In the genomic region with DNA sequence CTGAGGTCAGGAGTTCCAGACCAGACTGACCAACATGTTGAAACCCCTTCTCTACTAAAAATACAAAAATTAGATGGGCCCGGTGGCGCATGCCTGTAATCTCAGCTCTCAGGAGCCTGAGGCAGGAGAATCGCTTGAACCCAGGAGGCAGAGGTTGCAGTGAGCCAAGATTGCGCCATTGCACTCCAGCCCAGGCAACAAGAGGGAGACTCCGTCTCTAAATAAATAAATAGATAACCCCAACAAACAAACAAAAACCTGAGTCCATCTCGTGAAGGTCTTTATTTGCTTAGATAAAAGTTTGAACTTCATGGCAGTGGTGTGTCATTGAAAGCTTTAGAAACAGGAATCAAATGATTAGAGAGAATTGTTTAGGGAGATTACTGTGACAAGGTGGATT, we compare ENCODE assay signal across 26 cellular contexts.
DNase-seq lines count a peak whose midpoint lies in the region; ATAC-seq, FAIRE-seq and TF ChIP-seq lines count a peak whose summit lies in the region.
"Had no signal": no experiment of that assay in that cellular context is flagged by ENCODE, and none has a peak within 500 bp of the region (broad histone marks: within the 10 kb centered on the region; RNA-seq: fewer than 3 reads in every experiment).

No MANE protein-coding gene starts in this region.

- FAIRE-seq in HepG2 (lab: Jason Lieb, UNC): no peak
- FAIRE-seq: A204.1, D721Med, GM12891, GM18507 had no signal

- no peak overlapping the region for H3K4me3 Mint-ChIP-seq in MCF 10A (ENCODE audit: unreplicated experiment)
- H3K4me3 Mint-ChIP-seq: CD14-positive monocyte; CD4-positive, alpha-beta T cell; CD8-positive, alpha-beta memory T cell; GM23338; H9 had no signal

- H3K27me3 ChIP-seq in breast epithelium (no peaks in the 10 kb centered on the region), foreskin keratinocyte (no peaks in the 10 kb centered on the region), HepG2 (ENCODE audit: control insufficient read depth in 1 of 2, insufficient read depth in 2 of 2, low read length in 2 of 2) (no peaks in the 10 kb centered on the region), smooth muscle cell (ENCODE audit: low read depth) (no peaks in the 10 kb centered on the region)
- H3K27me3 ChIP-seq: BE2C; BLaER1 treated with 17β-estradiol and CSF1 and Interleukin-3, amounts not matched to agents 10 nM and 100 nM had no signal

- no peaks in the 10 kb centered on the region for H3K36me3 Mint-ChIP-seq in MCF 10A (ENCODE audit: insufficient read depth, unreplicated experiment)
- H3K36me3 Mint-ChIP-seq in activated naive CD4-positive, alpha-beta T cell treated with anti-CD3 and anti-CD28 coated beads, Interleukin-2, amount 50 U/mL, for 72 hours: no peaks in the 10 kb centered on the region

- H3K27ac ChIP-seq in breast epithelium: no peak overlapping the region
- peak overlapping the region; percentile 40 for H3K27ac ChIP-seq in foreskin keratinocyte
- no peak overlapping the region for H3K27ac ChIP-seq in HepG2 (ENCODE audit: extremely low read length, insufficient read depth, low read length)
- H3K27ac ChIP-seq in smooth muscle cell (ENCODE audit: low read depth): peak overlapping the region; percentile 31
- H3K27ac ChIP-seq: 22Rv1; BLaER1 treated with 17β-estradiol and CSF1 and Interleukin-3, amounts not matched to agents 10 nM and 100 nM had no signal

- H3K27me3 Mint-ChIP-seq in MCF 10A (ENCODE audit: insufficient read depth, unreplicated experiment): no peaks in the 10 kb centered on the region
- H3K27me3 Mint-ChIP-seq: CD4-positive, alpha-beta T cell; CD8-positive, alpha-beta memory T cell had no signal

- no peak for TF ChIP-seq POLR2A in breast epithelium (IDR thresholded peaks at IDR 0.05)
- TF ChIP-seq POLR2A in HepG2 (IDR thresholded peaks at IDR 0.05; ENCODE audit: insufficient read depth in 1 of 2, low read depth in 2 of 2, low read length in 2 of 2): no peak

- TF ChIP-seq RAD21 in HepG2 (CRISPR knock-in tag; IDR thresholded peaks at IDR 0.05): no peak

- no peaks in the 10 kb centered on the region for H4K20me1 ChIP-seq in HepG2 (ENCODE audit: insufficient read depth, low read length)
- no peaks in the 10 kb centered on the region for H4K20me1 ChIP-seq in smooth muscle cell (ENCODE audit: low read depth)
- H4K20me1 ChIP-seq: BLaER1 treated with 17β-estradiol and CSF1 and Interleukin-3, amounts not matched to agents 10 nM and 100 nM had no signal

- H3K9me3 Mint-ChIP-seq in MCF 10A (ENCODE audit: unreplicated experiment): no peaks in the 10 kb centered on the region
- H3K9me3 Mint-ChIP-seq in activated naive CD4-positive, alpha-beta T cell treated with anti-CD3 and anti-CD28 coated beads, Interleukin-2, amount 50 U/mL, for 72 hours: no peaks in the 10 kb centered on the region
- H3K9me3 Mint-ChIP-seq: CD4-positive, alpha-beta T cell; CD8-positive, alpha-beta memory T cell; GM23338; H9 had no signal

- in situ Hi-C loops in HepG2 (cut with HindIII; ENCODE audit: extremely low pct_ligation_motif_present, low pct_unique_long_range_greater_than_20kb): no loop called here

- H3K4me2 ChIP-seq in HepG2 (ENCODE audit: low read depth, low read length) (peak overlapping the region; percentile 26), smooth muscle cell (no peak overlapping the region)
- H3K4me2 ChIP-seq: BLaER1 treated with 17β-estradiol and CSF1 and Interleukin-3, amounts not matched to agents 10 nM and 100 nM; GM23338 had no signal

- no peaks in the 10 kb centered on the region for H3K36me3 ChIP-seq in breast epithelium
- H3K36me3 ChIP-seq in HepG2 (replicated peaks in 1 of 2; ENCODE audit: control insufficient read depth in 1 of 2, insufficient read depth in 2 of 2, low read length in 2 of 2): no peaks in the 10 kb centered on the region
- no peaks in the 10 kb centered on the region for H3K36me3 ChIP-seq in smooth muscle cell (ENCODE audit: low read depth)
- H3K36me3 ChIP-seq: BE2C; BLaER1 treated with 17β-estradiol and CSF1 and Interleukin-3, amounts not matched to agents 10 nM and 100 nM had no signal

- ATAC-seq in foreskin keratinocyte (no peak), HepG2 (no peak)
- no peak for ATAC-seq in activated naive CD4-positive, alpha-beta T cell treated with anti-CD3 and anti-CD28 coated beads, Interleukin-2, amount 50 U/mL, for 72 hours
- ATAC-seq: GM23338, HCT116 had no signal

- BruUV-seq in MCF 10A (replicated peaks; lab: Mats Ljungman, UMichigan): no TSS peak
- BruUV-seq in HepG2 (replicated peaks; lab: Mats Ljungman, UMichigan): no TSS peak

- H3K27ac Mint-ChIP-seq in MCF 10A (ENCODE audit: low read depth, unreplicated experiment): peak overlapping the region; percentile 84
- no peak overlapping the region for H3K27ac Mint-ChIP-seq in activated naive CD4-positive, alpha-beta T cell treated with anti-CD3 and anti-CD28 coated beads, Interleukin-2, amount 50 U/mL, for 72 hours
- H3K27ac Mint-ChIP-seq: CD4-positive, alpha-beta T cell; GM23338 had no signal

- no peaks in the 10 kb centered on the region for H3K4me1 ChIP-seq in breast epithelium
- peaks cover 8% of the 10 kb centered on the region for H3K4me1 ChIP-seq in foreskin keratinocyte
- H3K4me1 ChIP-seq in HepG2 (ENCODE audit: insufficient read depth, low read length): peaks cover 16% of the 10 kb centered on the region
- H3K4me1 ChIP-seq in smooth muscle cell (ENCODE audit: low read depth): no peaks in the 10 kb centered on the region
- H3K4me1 ChIP-seq: BE2C; BLaER1 treated with 17β-estradiol and CSF1 and Interleukin-3, amounts not matched to agents 10 nM and 100 nM had no signal

- H2AFZ ChIP-seq in HepG2 (ENCODE audit: low read length) (no peak overlapping the region), smooth muscle cell (ENCODE audit: low read depth) (no peak overlapping the region)
- H2AFZ ChIP-seq: GM23338 had no signal

- H3F3A ChIP-seq in smooth muscle cell (ENCODE audit: low read depth): no peaks in the 10 kb centered on the region

- H3K9me3 ChIP-seq in breast epithelium (no peaks in the 10 kb centered on the region), HepG2 (ENCODE audit: low read length) (no peaks in the 10 kb centered on the region), smooth muscle cell (replicated peaks; ENCODE audit: low read depth) (no peaks in the 10 kb centered on the region)
- H3K9me3 ChIP-seq: BE2C; BLaER1 treated with 17β-estradiol and CSF1 and Interleukin-3, amounts not matched to agents 10 nM and 100 nM had no signal

- intact Hi-C loops in MCF 10A (cut with micrococcal nuclease): no loop called here
- intact Hi-C loops in breast epithelium (cut with DNase I; ENCODE audit: low total_unique reads): no loop called here
- intact Hi-C loops in HepG2 (cut with micrococcal nuclease; ENCODE audit: unreplicated experiment): no loop called here

- 9% methylated on average over 6 of the region's 6 CpGs for WGBS in HepG2 (ENCODE audit: low lambda C conversion rate)
- WGBS in smooth muscle cell (ENCODE audit: low lambda C conversion rate): 80% methylated on average over 6 of the region's 6 CpGs

- CTCF ChIA-PET in MCF 10A (lab: Yijun Ruan, JAX) (no interaction called here), HepG2 (lab: Yijun Ruan, JAX; ENCODE audit: low intra/inter-chr PET ratio, low total read pairs) (no interaction called here)

- H3K4me1 Mint-ChIP-seq in MCF 10A (ENCODE audit: insufficient read depth, unreplicated experiment): peaks cover 8% of the 10 kb centered on the region
- H3K4me1 Mint-ChIP-seq: GM23338, H9 had no signal

- H3K4me3 ChIP-seq in breast epithelium (no peak overlapping the region), HepG2 (replicated peaks in 1 of 3; ENCODE audit: insufficient read depth in 1 of 3, low read depth in 2 of 3, low read length in 3 of 3) (no peak overlapping the region), smooth muscle cell (no peak overlapping the region)
- H3K4me3 ChIP-seq: BLaER1 treated with 17β-estradiol and CSF1 and Interleukin-3, amounts not matched to agents 10 nM and 100 nM; GM23338 had no signal

- no peak overlapping the region for H3K9ac ChIP-seq in HepG2 (ENCODE audit: insufficient read depth, low read depth, low read length)
- no peak overlapping the region for H3K9ac ChIP-seq in smooth muscle cell (ENCODE audit: low read depth)
- H3K9ac ChIP-seq: BLaER1 treated with 17β-estradiol and CSF1 and Interleukin-3, amounts not matched to agents 10 nM and 100 nM had no signal

- no peak for TF ChIP-seq EP300 in HepG2 (IDR thresholded peaks at IDR 0.05; ENCODE audit: low read depth in 2 of 2, low read length in 2 of 2)
- no peak for TF ChIP-seq EP300 in HepG2 (CRISPR knock-in tag; IDR thresholded peaks at IDR 0.05; ENCODE audit: borderline replicate concordance)

- TF ChIP-seq CTCF in MCF 10A (IDR thresholded peaks at IDR 0.05; ENCODE audit: unreplicated experiment) (no peak), breast epithelium (IDR thresholded peaks at IDR 0.05) (no peak), foreskin keratinocyte (conservative IDR thresholded peaks at IDR 0.05) (no peak), HepG2 (CRISPR knock-in tag; IDR thresholded peaks at IDR 0.05) (no peak), smooth muscle cell (IDR thresholded peaks at IDR 0.05; ENCODE audit: borderline replicate concordance, insufficient read depth, poor library complexity, severe bottlenecking) (no peak)

- POLR2A ChIA-PET in MCF 10A (lab: Yijun Ruan, JAX): interaction anchor here (0.5 kb wide), 1 partner anchor 33 kb away, joined by 3 read pairs; no protein-coding TSS in a partner anchor
- POLR2A ChIA-PET in HepG2 (lab: Yijun Ruan, JAX): no interaction called here

- DNase-seq in MCF 10A (ENCODE audit: unreplicated experiment): no peak
- DNase-seq in breast epithelium (ENCODE audit: low spot score in 2 of 2): no peak
- DNase-seq in foreskin keratinocyte: no peak
- DNase-seq in HepG2 (ENCODE audit: low spot score): peak; percentile 3
- no peak for DNase-seq in smooth muscle cell (lab: John Stamatoyannopoulos, UW; ENCODE audit: unreplicated experiment)
- no peak for DNase-seq in UCSD-AML1 (lab: John Stamatoyannopoulos, UW; ENCODE audit: unreplicated experiment)
- DNase-seq in activated naive CD4-positive, alpha-beta T cell treated with anti-CD3 and anti-CD28 coated beads, Interleukin-2, amount 50 U/mL, for 72 hours (ENCODE audit: low spot score in 2 of 2): no peak
- no peak for DNase-seq in SKM-1 treated with dmso at 0.1 percent for 144 hours (lab: John Stamatoyannopoulos, UW; ENCODE audit: unreplicated experiment)
- DNase-seq: ACHN; AML-193; BE2C; CD4-positive, alpha-beta T cell; CD8-positive, alpha-beta memory T cell; DMS 273 treated with DMSO at 0.1 percent for 48 hours; DMS79 treated with DMSO at 0.1 percent for 48 hours; GF-D8; H9 had no signal

- H3K79me2 ChIP-seq in HepG2 (ENCODE audit: insufficient read depth, low read length): no peaks in the 10 kb centered on the region
- no peaks in the 10 kb centered on the region for H3K79me2 ChIP-seq in smooth muscle cell (ENCODE audit: low read depth)

TF ChIP-seq in HepG2, 621 proteins besides CTCF, POLR2A, EP300 and RAD21 (continues in another document):
- peak; percentile 57; the same call in 1 of the 2 replicates for TF ChIP-seq CEBPB (IDR thresholded peaks at IDR 0.05; ENCODE audit: borderline replicate concordance, low read depth, low read length)
- peak; percentile 35; the same call in 1 of the 2 replicates for TF ChIP-seq GATAD2A (CRISPR knock-in tag; IDR thresholded peaks at IDR 0.05)
- 0 out of 2 replicates have a peak, but pooled peaks have one; percentile 21 for TF ChIP-seq SALL1 (CRISPR knock-in tag; IDR thresholded peaks at IDR 0.05)

Comparison
In these comparisons a context has a peak if more than half of its experiments do, and no peak if none do; other contexts are left out.
1. H3K27ac ChIP-seq: peak in foreskin keratinocyte (single experiment) and smooth muscle cell (single experiment); none in breast epithelium (0 of 2) and HepG2 (single experiment).